In the genomic region with DNA sequence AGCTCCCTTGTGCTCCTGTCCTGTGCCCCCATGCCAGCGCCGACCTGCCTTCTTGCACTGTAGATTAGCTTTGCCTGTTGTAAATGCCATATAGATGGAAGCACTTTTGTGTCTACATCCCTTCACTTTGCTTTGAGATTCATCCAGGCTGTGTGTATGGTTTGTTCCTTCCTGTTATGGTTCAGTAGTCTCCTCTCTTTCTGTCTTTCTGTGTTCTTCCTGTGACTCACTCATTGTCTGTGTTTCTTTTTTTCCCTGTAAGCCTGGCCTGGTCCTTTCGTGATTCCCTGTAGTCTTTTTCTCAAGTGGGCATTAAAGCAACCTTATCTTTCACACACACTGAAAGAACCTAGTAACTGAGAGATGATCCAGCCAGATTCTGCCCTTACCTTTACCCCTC, we compare ENCODE assay signal across 12 cellular contexts.
A peak's percentile ranks its signal among the peaks of the same experiment; 100 is the strongest.
DNase-seq lines count a peak whose midpoint lies in the region; ATAC-seq and TF ChIP-seq lines count a peak whose summit lies in the region.
"Had no signal": no experiment of that assay in that cellular context is flagged by ENCODE, and none has a peak within 500 bp of the region (broad histone marks: within the 10 kb centered on the region; RNA-seq: fewer than 3 reads in every experiment).

No MANE protein-coding gene starts in this region.

- TF ChIP-seq CTCF in PC-3 (conservative IDR thresholded peaks at IDR 0.05; ENCODE audit: low read depth, low read length), result no peak
- no peak for TF ChIP-seq CTCF in psoas muscle (IDR thresholded peaks at IDR 0.05)

- H3K4me2 ChIP-seq in PC-3 (ENCODE audit: low read length), result no peak overlapping the region

- peaks cover 2% of the 10 kb centered on the region for H3K36me3 Mint-ChIP-seq in dendritic cell treated with granulocyte-macrophage colony-stimulating factor and Interleukin-4, amounts not matched to agents 40 ng/mL and 50 ng/mL, for 4 days (ENCODE audit: low read depth)

- CTCF ChIA-PET in PC-3 (lab: Charles Lee), result no interaction called here

- no peaks in the 10 kb centered on the region for H3K9me3 Mint-ChIP-seq in dendritic cell treated with granulocyte-macrophage colony-stimulating factor and Interleukin-4, amounts not matched to agents 40 ng/mL and 50 ng/mL, for 4 days

- no peaks in the 10 kb centered on the region for H3F3A ChIP-seq in PC-3 (ENCODE audit: low read length, unreplicated experiment)

- POLR2A ChIA-PET in PC-3 (lab: Charles Lee; ENCODE audit: unreplicated experiment), result no interaction called here

- H2AFZ ChIP-seq in PC-3 (ENCODE audit: low read length), result no peak overlapping the region

- no peak overlapping the region for H3K4me3 Mint-ChIP-seq in dendritic cell treated with granulocyte-macrophage colony-stimulating factor and Interleukin-4, amounts not matched to agents 40 ng/mL and 50 ng/mL, for 4 days

- no peaks in the 10 kb centered on the region for H3K27me3 ChIP-seq in PC-3 (ENCODE audit: low read length)
- H3K27me3 ChIP-seq in psoas muscle (ENCODE audit: insufficient read depth in 3 of 3, low read length in 2 of 3), result no peaks in the 10 kb centered on the region
- H3K27me3 ChIP-seq: thyroid gland had no signal

- no peak overlapping the region for H3K9ac ChIP-seq in PC-3 (ENCODE audit: low read length)

- no peaks in the 10 kb centered on the region for H3K36me3 ChIP-seq in PC-3 (ENCODE audit: low read depth, low read length)
- no peaks in the 10 kb centered on the region for H3K36me3 ChIP-seq in psoas muscle (ENCODE audit: insufficient read depth in 1 of 2, low read depth in 1 of 2)
- H3K36me3 ChIP-seq: thyroid gland had no signal

- DNase-seq in DMS53 (lab: John Stamatoyannopoulos, UW) (peak; percentile 21), DMS53 treated with DMSO at 0.1 percent for 48 hours (lab: John Stamatoyannopoulos, UW; ENCODE audit: unreplicated experiment) (no peak), PC-3 (peak; percentile 42), psoas muscle (no peak)
- no peak for DNase-seq in stimulated activated naive CD4-positive, alpha-beta T cell treated with Interleukin-2 at 50 U/mL for 16 hours (lab: John Stamatoyannopoulos, UW)
- DNase-seq: NCI-H1092 treated with DMSO at 0.1 percent for 48 hours, small intestine, thyroid gland had no signal

- H3K4me1 Mint-ChIP-seq in dendritic cell treated with granulocyte-macrophage colony-stimulating factor and Interleukin-4, amounts not matched to agents 40 ng/mL and 50 ng/mL, for 4 days (ENCODE audit: low read depth), result peaks cover 85% of the 10 kb centered on the region

- TF ChIP-seq POLR2A in GM18505 (IDR thresholded peaks at IDR 0.05; ENCODE audit: borderline replicate concordance, extremely low read depth, insufficient read depth, insufficient read length), result no peak

- peaks cover 99% of the 10 kb centered on the region for H3K79me2 ChIP-seq in PC-3 (ENCODE audit: low read length)

- peak; percentile 93 for ATAC-seq in PC-3
- peak in 2 of 4 donors; percentile 17 to 33 for ATAC-seq in psoas muscle
- no peak for ATAC-seq in GM21717 (IDR thresholded peaks at IDR 0.05; ENCODE audit: unreplicated experiment)
- ATAC-seq in GM18505 (IDR thresholded peaks at IDR 0.05; ENCODE audit: unreplicated experiment), result no peak

- H3K27ac Mint-ChIP-seq in dendritic cell treated with granulocyte-macrophage colony-stimulating factor and Interleukin-4, amounts not matched to agents 40 ng/mL and 50 ng/mL, for 4 days, result peak overlapping the region; percentile 4

- peaks cover 24% of the 10 kb centered on the region; the same call in 1 of the 2 replicates for H4K20me1 ChIP-seq in PC-3 (ENCODE audit: low read length)

- H3K4me1 ChIP-seq in PC-3 (ENCODE audit: insufficient read depth, low read length), result peaks cover 17% of the 10 kb centered on the region
- H3K4me1 ChIP-seq in psoas muscle, result peaks cover 53% of the 10 kb centered on the region

- BruUV-seq in PC-3 (replicated peaks; lab: Mats Ljungman, UMichigan), result no TSS peak

- H3K27ac ChIP-seq in PC-3 (ENCODE audit: low read length) (no peak overlapping the region), psoas muscle (peak overlapping the region; percentile 62)
- H3K27ac ChIP-seq: 22Rv1, thyroid gland had no signal

- no peaks in the 10 kb centered on the region for H3K9me2 ChIP-seq in PC-3 (replicated peaks; ENCODE audit: low read length)

- no peak overlapping the region for H3K4me3 ChIP-seq in PC-3 (ENCODE audit: low read length)
- no peak overlapping the region for H3K4me3 ChIP-seq in psoas muscle
- H3K4me3 ChIP-seq: thyroid gland had no signal

- intact Hi-C loops in PC-3 (cut with micrococcal nuclease) (loop anchor here (5.0 kb wide), 1 partner anchor 40 kb away; no protein-coding TSS in a partner anchor), psoas muscle (cut with DNase I) (no loop called here)
- intact Hi-C loops in dendritic cell treated with granulocyte-macrophage colony-stimulating factor and Interleukin-4, amounts not matched to agents 40 ng/mL and 50 ng/mL, for 4 days (cut with micrococcal nuclease), result no loop called here

- no peaks in the 10 kb centered on the region for H3K27me3 Mint-ChIP-seq in dendritic cell treated with granulocyte-macrophage colony-stimulating factor and Interleukin-4, amounts not matched to agents 40 ng/mL and 50 ng/mL, for 4 days

- H3K9me3 ChIP-seq in PC-3 (ENCODE audit: low read length) (no peaks in the 10 kb centered on the region), psoas muscle (no peaks in the 10 kb centered on the region)
- H3K9me3 ChIP-seq: thyroid gland had no signal

- 71 to 85% (median 76%) methylated on average over 3 of the region's 3 CpGs for WGBS in psoas muscle, 3 donors

Comparison
In these comparisons a context has a peak if more than half of its experiments do, and no peak if none do; other contexts are left out.
1. DNase-seq: peak in DMS53 (single experiment) and PC-3 (single experiment); none in DMS53 treated with DMSO at 0.1 percent for 48 hours (single experiment), psoas muscle (0 of 2) and stimulated activated naive CD4-positive, alpha-beta T cell treated with Interleukin-2 at 50 U/mL for 16 hours (single experiment).